ENCODE assay signal across 8 cellular contexts in the genomic region with DNA sequence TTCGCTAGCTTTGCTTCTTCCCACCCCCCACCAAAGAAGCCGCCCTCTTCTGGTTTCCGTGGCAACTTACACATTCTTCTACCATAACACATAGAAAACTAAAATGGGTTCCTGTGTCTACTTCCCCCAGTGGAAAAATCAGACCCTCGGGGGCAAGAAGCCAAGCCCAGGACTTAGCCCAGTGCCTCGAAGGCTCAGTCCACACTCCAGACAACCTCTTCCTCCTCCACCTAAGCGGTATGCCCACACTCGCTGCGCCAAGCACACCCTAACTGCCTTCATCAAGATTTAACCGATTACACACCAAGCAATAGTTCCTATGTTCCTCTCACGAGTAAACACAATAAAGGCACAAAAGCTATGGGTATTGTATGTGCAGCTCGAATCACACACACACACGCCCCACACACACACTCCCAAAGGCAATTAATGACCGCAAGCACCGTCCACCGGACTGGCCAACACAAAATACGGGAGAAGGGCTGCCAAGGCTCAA. TPM values are rescaled to one million over a fixed set of nuclear protein-coding genes. Genes with fewer than 3 reads are reported as not detected.
DNase-seq lines count a peak whose midpoint lies in the region; ATAC-seq and TF ChIP-seq lines count a peak whose summit lies in the region.

No MANE protein-coding gene starts in this region.

- H3K27me3 ChIP-seq in layer of hippocampus (ENCODE audit: control insufficient read depth, insufficient read depth, low read length) = no peaks in the 10 kb centered on the region

- POLR2A ChIA-PET in activated B cell treated with CpG ODN at 0.5 μM for 24 hours (lab: Charles Lee) = interaction anchor here (0.7 to 4.6 kb wide), 15 partner anchors 9 to 228 kb away, joined by 3 to 27 read pairs (median 4); partner anchors contain the start of genes GINM1, LATS1, PCMT1 and TAB2

- H3K4me3 ChIP-seq in AG09309 (ENCODE audit: control insufficient read depth, low read depth, low read length) (peak overlapping the region; percentile 72), LNCaP clone FGC (ENCODE audit: low read depth, low read length) (peak overlapping the region; percentile 99)

- TF ChIP-seq CTCF in AG09309 (IDR thresholded peaks at IDR 0.05; ENCODE audit: control insufficient read depth, insufficient read depth, low read depth, low read length, missing control alignments) (no peak), LNCaP clone FGC (IDR thresholded peaks at IDR 0.05; ENCODE audit: control insufficient read depth, extremely low read depth, insufficient read depth) (no peak), activated B cell treated with CpG ODN at 0.5 μM for 24 hours (IDR thresholded peaks at IDR 0.05) (no peak), chondrocyte (IDR thresholded peaks at IDR 0.05) (peak; percentile 56)

- H3K27ac Mint-ChIP-seq in activated B cell treated with CpG ODN at 0.5 μM for 24 hours = peak overlapping the region; percentile 96
- peak overlapping the region; percentile 99 for H3K27ac Mint-ChIP-seq in chondrocyte (ENCODE audit: unreplicated experiment)

- H3K36me3 Mint-ChIP-seq in activated B cell treated with CpG ODN at 0.5 μM for 24 hours (ENCODE audit: low read depth) (peaks cover 23% of the 10 kb centered on the region), chondrocyte (ENCODE audit: low read depth) (no peaks in the 10 kb centered on the region)

- H3K9me3 Mint-ChIP-seq in activated B cell treated with CpG ODN at 0.5 μM for 24 hours = no peaks in the 10 kb centered on the region
- H3K9me3 Mint-ChIP-seq in chondrocyte (ENCODE audit: low read depth) = no peaks in the 10 kb centered on the region

- H3K27ac ChIP-seq in layer of hippocampus (ENCODE audit: low read depth, low read length) = peak overlapping the region; percentile 93

- peak; percentile 21 for DNase-seq in AG09309 (ENCODE audit: low read depth)
- DNase-seq in LNCaP clone FGC (ENCODE audit: low read depth) = no peak
- peak; percentile 35 for DNase-seq in activated B cell treated with CpG ODN at 0.5 μM for 24 hours
- DNase-seq in chondrocyte (ENCODE audit: low spot score) = no peak
- DNase-seq in stimulated activated CD4-positive, alpha-beta T cell treated with anti-CD3 and anti-CD28 coated beads, Interleukin-2, amount 100 ng/mL, for 24 hours = peak; percentile 40 to 66
- DNase-seq in epidermal melanocyte (ENCODE audit: insufficient read length, low spot score) = no peak

- CTCF ChIA-PET in activated B cell treated with CpG ODN at 0.5 μM for 24 hours (lab: Charles Lee) = interaction anchor here (0.7 to 1.7 kb wide), 3 partner anchors 11 to 33 kb away, joined by 3 to 10 read pairs (median 3); no protein-coding TSS in a partner anchor

- H3K4me3 Mint-ChIP-seq in activated B cell treated with CpG ODN at 0.5 μM for 24 hours (peak overlapping the region; percentile 95), chondrocyte (ENCODE audit: unreplicated experiment) (peak overlapping the region; percentile 95)

- H3K4me1 Mint-ChIP-seq in activated B cell treated with CpG ODN at 0.5 μM for 24 hours (peaks cover 37% of the 10 kb centered on the region), chondrocyte (ENCODE audit: low read depth) (peaks cover 37% of the 10 kb centered on the region)

- peak; percentile 14 for ATAC-seq in GM19463 (IDR thresholded peaks at IDR 0.05; ENCODE audit: unreplicated experiment)
- ATAC-seq in activated B cell treated with CpG ODN at 0.5 μM for 24 hours (ENCODE audit: low read depth) = peak; percentile 47

- H3K27me3 Mint-ChIP-seq in activated B cell treated with CpG ODN at 0.5 μM for 24 hours (no peaks in the 10 kb centered on the region), chondrocyte (ENCODE audit: low read depth) (no peaks in the 10 kb centered on the region)

- intact Hi-C loops in activated B cell treated with CpG ODN at 0.5 μM for 24 hours (cut with micrococcal nuclease) = loop anchor here (5.0 to 10.0 kb wide), 5 partner anchors 172 to 791 kb away; partner anchors contain the start of genes LATS1 and TAB2

RNA-seq across cellular contexts. Expression of gene PPIL4, which starts 0.5 kb away (rescaled TPM):
- total RNA-seq in activated B cell treated with CpG ODN at 0.5 μM for 24 hours = 20.9 and 24.0 TPM in 2 replicates
- total RNA-seq in chondrocyte = 28.8 to 30.0 TPM (median 29.8 TPM) in 3 replicates

RNA-seq across cellular contexts. Expression of gene GINM1, which starts 20.9 kb away (rescaled TPM):
- total RNA-seq in activated B cell treated with CpG ODN at 0.5 μM for 24 hours (15.4 and 18.0 TPM in 2 replicates), chondrocyte (53.5 to 60.1 TPM (median 58.6 TPM) in 3 replicates)

Comparison
In these comparisons a context has a peak if more than half of its experiments do, and no peak if none do; other contexts are left out.
1. DNase-seq: peak in AG09309 (single experiment), activated B cell treated with CpG ODN at 0.5 μM for 24 hours (single experiment) and stimulated activated CD4-positive, alpha-beta T cell treated with anti-CD3 and anti-CD28 coated beads, Interleukin-2, amount 100 ng/mL, for 24 hours (2 of 2); none in LNCaP clone FGC (single experiment), chondrocyte (single experiment) and epidermal melanocyte (single experiment).